In the genomic region with DNA sequence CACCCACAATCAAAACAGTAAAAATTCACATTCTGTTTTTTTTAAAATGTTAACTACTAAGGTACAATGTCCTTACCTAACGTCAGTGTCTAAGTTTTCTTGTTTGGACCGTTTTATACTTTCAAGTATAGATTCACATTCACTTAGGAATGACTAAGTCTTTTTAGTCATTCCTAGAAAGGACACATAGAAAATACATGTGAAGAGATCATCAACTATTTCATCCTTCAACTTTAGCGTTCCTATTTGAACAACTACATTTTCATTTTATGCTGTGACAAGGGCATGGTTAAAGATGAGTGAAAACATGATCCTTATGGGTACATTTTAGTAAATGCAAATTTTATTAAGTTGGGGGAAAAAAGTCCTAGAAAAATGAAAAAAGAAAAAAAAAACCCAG, we compare ENCODE assay signal across 19 cellular contexts.
A peak's percentile ranks its signal among the peaks of the same experiment; 100 is the strongest.
DNase-seq lines count a peak whose midpoint lies in the region; ATAC-seq, FAIRE-seq and TF ChIP-seq lines count a peak whose summit lies in the region.
"Had no signal": no experiment of that assay in that cellular context is flagged by ENCODE, and none has a peak within 500 bp of the region (broad histone marks: within the 10 kb centered on the region; RNA-seq: fewer than 3 reads in every experiment).

No MANE protein-coding gene starts in this region.

- peaks cover 60% of the 10 kb centered on the region for H3K36me3 Mint-ChIP-seq in activated CD8-positive, alpha-beta T cell treated with anti-CD3 and anti-CD28 coated beads for 36 hours (ENCODE audit: low read depth)
- peaks cover 31% of the 10 kb centered on the region for H3K36me3 Mint-ChIP-seq in activated CD8-positive, alpha-beta T cell treated with anti-CD3 and anti-CD28 coated beads, Interleukin-2, amount 10 ng/mL, durations not matched to agents 7 days and 5 days (ENCODE audit: low read depth)

- DNase-seq in activated CD8-positive, alpha-beta T cell treated with anti-CD3 and anti-CD28 coated beads for 36 hours: no peak
- DNase-seq in activated CD8-positive, alpha-beta T cell treated with anti-CD3 and anti-CD28 coated beads, Interleukin-2, amount 10 ng/mL, durations not matched to agents 7 days and 5 days: no peak
- DNase-seq in gastrocnemius medialis (no peak), DMS79 (lab: John Stamatoyannopoulos, UW) (no peak), NCI-H2029 (lab: John Stamatoyannopoulos, UW) (no peak)
- DNase-seq: ACHN, adrenal gland, Caco-2, hippocampal formation, NCI-H146, NCI-H774, T1000 had no signal

- H3K27ac Mint-ChIP-seq in activated CD8-positive, alpha-beta T cell treated with anti-CD3 and anti-CD28 coated beads for 36 hours: peak overlapping the region; percentile 27
- no peak overlapping the region for H3K27ac Mint-ChIP-seq in activated CD8-positive, alpha-beta T cell treated with anti-CD3 and anti-CD28 coated beads, Interleukin-2, amount 10 ng/mL, durations not matched to agents 7 days and 5 days
- H3K27ac Mint-ChIP-seq: type B pancreatic cell had no signal

- H3K9me3 Mint-ChIP-seq in activated CD8-positive, alpha-beta T cell treated with anti-CD3 and anti-CD28 coated beads for 36 hours: peaks cover 5% of the 10 kb centered on the region
- no peaks in the 10 kb centered on the region for H3K9me3 Mint-ChIP-seq in activated CD8-positive, alpha-beta T cell treated with anti-CD3 and anti-CD28 coated beads, Interleukin-2, amount 10 ng/mL, durations not matched to agents 7 days and 5 days (ENCODE audit: insufficient read depth)

- H3K36me3 ChIP-seq in gastrocnemius medialis: peaks cover 0 to 9% of the 10 kb centered on the region in 2 donors
- H3K36me3 ChIP-seq: adrenal gland had no signal

- in situ Hi-C loops in gastrocnemius medialis (cut with MboI; ENCODE audit: low sequenced_read_pairs in 4 of 4): no loop called here

- H3K9me3 ChIP-seq in gastrocnemius medialis: no peaks in the 10 kb centered on the region
- H3K9me3 ChIP-seq: adrenal gland, Caco-2 had no signal

- H3K4me3 Mint-ChIP-seq in activated CD8-positive, alpha-beta T cell treated with anti-CD3 and anti-CD28 coated beads for 36 hours: no peak overlapping the region
- H3K4me3 Mint-ChIP-seq in activated CD8-positive, alpha-beta T cell treated with anti-CD3 and anti-CD28 coated beads, Interleukin-2, amount 10 ng/mL, durations not matched to agents 7 days and 5 days: no peak overlapping the region
- H3K4me3 Mint-ChIP-seq: type B pancreatic cell had no signal

- peak; percentile 69 for ATAC-seq in activated CD8-positive, alpha-beta T cell treated with anti-CD3 and anti-CD28 coated beads for 36 hours
- no peak for ATAC-seq in activated CD8-positive, alpha-beta T cell treated with anti-CD3 and anti-CD28 coated beads, Interleukin-2, amount 10 ng/mL, durations not matched to agents 7 days and 5 days
- peak; percentile 15 for ATAC-seq in GM19468 (IDR thresholded peaks at IDR 0.05; ENCODE audit: extremely low read depth, unreplicated experiment)
- peak; percentile 52 for ATAC-seq in HG02973 (IDR thresholded peaks at IDR 0.05; ENCODE audit: unreplicated experiment)
- ATAC-seq in gastrocnemius medialis: no peak
- ATAC-seq: esophagus mucosa had no signal

- intact Hi-C loops in activated CD8-positive, alpha-beta T cell treated with anti-CD3 and anti-CD28 coated beads for 36 hours (cut with micrococcal nuclease): no loop called here
- intact Hi-C loops in gastrocnemius medialis (cut with DNase I; ENCODE audit: low total_unique reads): no loop called here

- FAIRE-seq in endometrium (lab: Jason Lieb, UNC): peak; percentile 26
- FAIRE-seq: colon had no signal

- no peaks in the 10 kb centered on the region for H3K27me3 Mint-ChIP-seq in activated CD8-positive, alpha-beta T cell treated with anti-CD3 and anti-CD28 coated beads for 36 hours
- no peaks in the 10 kb centered on the region for H3K27me3 Mint-ChIP-seq in activated CD8-positive, alpha-beta T cell treated with anti-CD3 and anti-CD28 coated beads, Interleukin-2, amount 10 ng/mL, durations not matched to agents 7 days and 5 days (ENCODE audit: low read depth)
- H3K27me3 Mint-ChIP-seq: type B pancreatic cell had no signal

- no peak overlapping the region for H3K4me3 ChIP-seq in gastrocnemius medialis
- H3K4me3 ChIP-seq: adrenal gland had no signal

- CTCF ChIA-PET in activated CD8-positive, alpha-beta T cell treated with anti-CD3 and anti-CD28 coated beads for 36 hours (lab: Charles Lee): no interaction called here
- CTCF ChIA-PET in activated CD8-positive, alpha-beta T cell treated with anti-CD3 and anti-CD28 coated beads, Interleukin-2, amount 10 ng/mL, durations not matched to agents 7 days and 5 days (lab: Charles Lee): no interaction called here

- H3K4me1 Mint-ChIP-seq in activated CD8-positive, alpha-beta T cell treated with anti-CD3 and anti-CD28 coated beads for 36 hours (ENCODE audit: low read depth): peaks cover 48% of the 10 kb centered on the region
- peaks cover 7% of the 10 kb centered on the region for H3K4me1 Mint-ChIP-seq in activated CD8-positive, alpha-beta T cell treated with anti-CD3 and anti-CD28 coated beads, Interleukin-2, amount 10 ng/mL, durations not matched to agents 7 days and 5 days (ENCODE audit: low read depth)

- POLR2A ChIA-PET in activated CD8-positive, alpha-beta T cell treated with anti-CD3 and anti-CD28 coated beads for 36 hours (lab: Charles Lee): no interaction called here
- POLR2A ChIA-PET in activated CD8-positive, alpha-beta T cell treated with anti-CD3 and anti-CD28 coated beads, Interleukin-2, amount 10 ng/mL, durations not matched to agents 7 days and 5 days (lab: Charles Lee): no interaction called here

- no peak for TF ChIP-seq CTCF in activated CD8-positive, alpha-beta T cell treated with anti-CD3 and anti-CD28 coated beads for 36 hours (IDR thresholded peaks at IDR 0.05)
- no peak for TF ChIP-seq CTCF in gastrocnemius medialis (IDR thresholded peaks at IDR 0.05 in 4 of 5, conservative IDR thresholded peaks at IDR 0.05 in 1 of 5)

- no peaks in the 10 kb centered on the region for H3K27me3 ChIP-seq in gastrocnemius medialis
- H3K27me3 ChIP-seq: adrenal gland had no signal

- H3K4me1 ChIP-seq in gastrocnemius medialis: peaks cover 0 to 5% of the 10 kb centered on the region in 2 donors
- H3K4me1 ChIP-seq: adrenal gland had no signal

- no peak for TF ChIP-seq POLR2A in gastrocnemius medialis (IDR thresholded peaks at IDR 0.05)

- H3K27ac ChIP-seq in gastrocnemius medialis: no peak overlapping the region
- H3K27ac ChIP-seq: adrenal gland, HL-60 had no signal

Comparison
In these comparisons a context has a peak if more than half of its experiments do, and no peak if none do; other contexts are left out.
1. ATAC-seq: peak in activated CD8-positive, alpha-beta T cell treated with anti-CD3 and anti-CD28 coated beads for 36 hours (single experiment), GM19468 (single experiment) and HG02973 (single experiment); none in activated CD8-positive, alpha-beta T cell treated with anti-CD3 and anti-CD28 coated beads, Interleukin-2, amount 10 ng/mL, durations not matched to agents 7 days and 5 days (single experiment) and gastrocnemius medialis (0 of 2).